7 cellular contexts compared by ENCODE assay signal in genomic region chr14:102138535-102138934, GRCh38. TPM values are rescaled to one million over a fixed set of nuclear protein-coding genes. Genes with fewer than 3 reads are reported as not detected.
DNase-seq lines count a peak whose midpoint lies in the region; TF ChIP-seq lines count a peak whose summit lies in the region.

No MANE protein-coding gene starts in this region.

- H3K27me3 ChIP-seq in H7 (ENCODE audit: control insufficient read depth, insufficient read depth, low read length) = no peaks in the 10 kb centered on the region

- DNase-seq in H7 (no peak), SK-N-MC (ENCODE audit: low read depth, low spot score) (no peak), fibroblast of the aortic adventitia (ENCODE audit: low read depth) (no peak), AG08395 (ENCODE audit: low spot score) (no peak), NCI-H146 treated with DMSO at 0.1 percent for 48 hours (lab: John Stamatoyannopoulos, UW; ENCODE audit: unreplicated experiment) (no peak), cerebellar nuclear complex (lab: John Stamatoyannopoulos, UW) (no peak)

- H3K36me3 ChIP-seq in H7 (replicated peaks; ENCODE audit: control insufficient read depth, insufficient read depth, low read length) (no peaks in the 10 kb centered on the region; the same call in 1 of the 2 replicates), SK-N-MC (ENCODE audit: insufficient read depth, low read length) (no peaks in the 10 kb centered on the region; the same call in 1 of the 2 replicates)

- H3K27ac ChIP-seq in SK-N-MC = no peak overlapping the region
- H3K27ac ChIP-seq in skin epidermis = peak overlapping the region in 2 of 21 experiments; percentile 95

- peak overlapping the region; percentile 68 for H3K9ac ChIP-seq in SK-N-MC (ENCODE audit: insufficient read length)

- no peaks in the 10 kb centered on the region for H3K9me3 ChIP-seq in SK-N-MC (ENCODE audit: low read depth, low read length)

- no peak for TF ChIP-seq CTCF in fibroblast of the aortic adventitia (IDR thresholded peaks at IDR 0.05; ENCODE audit: insufficient read depth, low read length)

- peak overlapping the region; percentile 81 for H3K4me3 ChIP-seq in H7 (ENCODE audit: insufficient read depth, low read depth, low read length)
- peak overlapping the region; percentile 96 for H3K4me3 ChIP-seq in SK-N-MC
- peak overlapping the region; percentile 97 for H3K4me3 ChIP-seq in fibroblast of the aortic adventitia (ENCODE audit: low read depth, low read length)
- H3K4me3 ChIP-seq in skin epidermis = peak overlapping the region; percentile 71 to 100 (median 83)

RNA-seq across cellular contexts. Expression of gene WDR20, which starts 1.2 kb away (rescaled TPM):
- 14.7 and 16.5 TPM in 2 replicates for total RNA-seq in H7 (2014; rRNA removed; shearing (Covaris generic))
- total RNA-seq in fibroblast of the aortic adventitia (ENCODE audit: low replicate concordance) = 12.9 and 14.6 TPM in 2 replicates

RNA-seq across cellular contexts. Expression of gene HSP90AA1, which starts 51.7 kb away (rescaled TPM):
- 183 and 254 TPM in 2 replicates for total RNA-seq in H7 (2014; rRNA removed; shearing (Covaris generic))
- 323 and 368 TPM in 2 replicates for total RNA-seq in fibroblast of the aortic adventitia (ENCODE audit: low replicate concordance)
